In genomic region chr12:89070603-89071002, GRCh38 we compare ENCODE assay signal across 16 cellular contexts.
DNase-seq lines count a peak whose midpoint lies in the region; ATAC-seq and TF ChIP-seq lines count a peak whose summit lies in the region.
"Had no signal": no experiment of that assay in that cellular context is flagged by ENCODE, and none has a peak within 500 bp of the region (broad histone marks: within the 10 kb centered on the region; RNA-seq: fewer than 3 reads in every experiment).

No MANE protein-coding gene starts in this region.

- no peak overlapping the region for H3K27ac ChIP-seq in foreskin keratinocyte
- H3K27ac ChIP-seq: BLaER1 had no signal

- POLR2A ChIA-PET in activated CD4-positive, alpha-beta T cell treated with anti-CD3 and anti-CD28 coated beads for 36 hours (lab: Charles Lee), result interaction anchor here (0.8 kb wide), 1 partner anchor 443 kb away, joined by 4 read pairs; no protein-coding TSS in a partner anchor

- peaks cover 60% of the 10 kb centered on the region for H3K4me1 Mint-ChIP-seq in activated CD4-positive, alpha-beta T cell treated with anti-CD3 and anti-CD28 coated beads for 36 hours
- peaks cover 48% of the 10 kb centered on the region for H3K4me1 Mint-ChIP-seq in activated naive CD4-positive, alpha-beta T cell treated with anti-CD3 and anti-CD28 coated beads for 36 hours (ENCODE audit: low read depth)
- no peaks in the 10 kb centered on the region for H3K4me1 Mint-ChIP-seq in activated naive CD4-positive, alpha-beta T cell treated with anti-CD3 and anti-CD28 coated beads, Interleukin-2, amount 10 ng/mL, durations not matched to agents 7 days and 5 days
- H3K4me1 Mint-ChIP-seq in stimulated activated naive CD8-positive, alpha-beta T cell treated with anti-CD3 and anti-CD28 coated beads, Interleukin-15, Interleukin-2, amounts not matched to agents 100 ng/mL and 50 ng/mL, for 24 hours (ENCODE audit: low read depth), result peaks cover 52% of the 10 kb centered on the region
- H3K4me1 Mint-ChIP-seq: CD8-positive, alpha-beta memory T cell had no signal

- peak; percentile 68 for DNase-seq in activated CD4-positive, alpha-beta T cell treated with anti-CD3 and anti-CD28 coated beads for 36 hours
- no peak for DNase-seq in activated CD4-positive, alpha-beta T cell treated with anti-CD3 and anti-CD28 coated beads, Interleukin-2, amount 50 U/mL, for 4 hours
- DNase-seq in activated naive CD4-positive, alpha-beta T cell treated with anti-CD3 and anti-CD28 coated beads for 36 hours, result peak; percentile 61
- no peak for DNase-seq in activated naive CD4-positive, alpha-beta T cell treated with anti-CD3 and anti-CD28 coated beads, Interleukin-2, amount 10 ng/mL, durations not matched to agents 7 days and 5 days
- peak; percentile 6 for DNase-seq in epithelial cell of esophagus (ENCODE audit: low read depth)
- no peak for DNase-seq in foreskin keratinocyte
- DNase-seq: 8988T; CD8-positive, alpha-beta memory T cell; KBM-7; NCI-H1436 treated with DMSO at 0.1 percent for 48 hours; NCI-H2081; NCI-H524 had no signal

- H3K36me3 Mint-ChIP-seq in activated CD4-positive, alpha-beta T cell treated with anti-CD3 and anti-CD28 coated beads for 36 hours (ENCODE audit: low read depth), result no peaks in the 10 kb centered on the region
- no peaks in the 10 kb centered on the region for H3K36me3 Mint-ChIP-seq in activated naive CD4-positive, alpha-beta T cell treated with anti-CD3 and anti-CD28 coated beads for 36 hours (ENCODE audit: low read depth)
- no peaks in the 10 kb centered on the region for H3K36me3 Mint-ChIP-seq in activated naive CD4-positive, alpha-beta T cell treated with anti-CD3 and anti-CD28 coated beads, Interleukin-2, amount 10 ng/mL, durations not matched to agents 7 days and 5 days
- H3K36me3 Mint-ChIP-seq in stimulated activated naive CD8-positive, alpha-beta T cell treated with anti-CD3 and anti-CD28 coated beads, Interleukin-15, Interleukin-2, amounts not matched to agents 100 ng/mL and 50 ng/mL, for 24 hours (ENCODE audit: low read depth), result no peaks in the 10 kb centered on the region
- H3K36me3 Mint-ChIP-seq: CD8-positive, alpha-beta memory T cell had no signal

- peak overlapping the region; percentile 91 for H3K27ac Mint-ChIP-seq in activated CD4-positive, alpha-beta T cell treated with anti-CD3 and anti-CD28 coated beads for 36 hours
- H3K27ac Mint-ChIP-seq in activated naive CD4-positive, alpha-beta T cell treated with anti-CD3 and anti-CD28 coated beads for 36 hours, result peak overlapping the region; percentile 81
- H3K27ac Mint-ChIP-seq in activated naive CD4-positive, alpha-beta T cell treated with anti-CD3 and anti-CD28 coated beads, Interleukin-2, amount 10 ng/mL, durations not matched to agents 7 days and 5 days, result no peak overlapping the region
- H3K27ac Mint-ChIP-seq in stimulated activated naive CD8-positive, alpha-beta T cell treated with anti-CD3 and anti-CD28 coated beads, Interleukin-15, Interleukin-2, amounts not matched to agents 100 ng/mL and 50 ng/mL, for 24 hours, result peak overlapping the region; percentile 76
- H3K27ac Mint-ChIP-seq: CD8-positive, alpha-beta memory T cell; GM23338 had no signal

- no peak overlapping the region for H3K4me3 Mint-ChIP-seq in activated CD4-positive, alpha-beta T cell treated with anti-CD3 and anti-CD28 coated beads for 36 hours
- H3K4me3 Mint-ChIP-seq in activated naive CD4-positive, alpha-beta T cell treated with anti-CD3 and anti-CD28 coated beads for 36 hours, result no peak overlapping the region
- H3K4me3 Mint-ChIP-seq in activated naive CD4-positive, alpha-beta T cell treated with anti-CD3 and anti-CD28 coated beads, Interleukin-2, amount 10 ng/mL, durations not matched to agents 7 days and 5 days, result no peak overlapping the region
- no peak overlapping the region for H3K4me3 Mint-ChIP-seq in stimulated activated naive CD8-positive, alpha-beta T cell treated with anti-CD3 and anti-CD28 coated beads, Interleukin-15, Interleukin-2, amounts not matched to agents 100 ng/mL and 50 ng/mL, for 24 hours
- H3K4me3 Mint-ChIP-seq: CD8-positive, alpha-beta memory T cell; GM23338 had no signal

- intact Hi-C loops in activated CD4-positive, alpha-beta T cell treated with anti-CD3 and anti-CD28 coated beads for 36 hours (cut with DNase I, micrococcal nuclease), result loop anchor here (1.0 to 5.0 kb wide), 7 partner anchors 22 to 282 kb away; partner anchors contain the start of gene DUSP6 (in 1 of the 2)
- intact Hi-C loops in activated naive CD4-positive, alpha-beta T cell treated with anti-CD3 and anti-CD28 coated beads for 36 hours (cut with micrococcal nuclease), result loop anchor here (1.0 kb wide), 4 partner anchors 92 to 282 kb away; partner anchors contain the start of gene DUSP6

- ATAC-seq in activated CD4-positive, alpha-beta T cell treated with anti-CD3 and anti-CD28 coated beads for 36 hours, result peak; percentile 74
- ATAC-seq in foreskin keratinocyte (no peak), HG02938 (IDR thresholded peaks at IDR 0.05; ENCODE audit: unreplicated experiment) (no peak)
- ATAC-seq: GM23338 had no signal

- CTCF ChIA-PET in activated CD4-positive, alpha-beta T cell treated with anti-CD3 and anti-CD28 coated beads for 36 hours (lab: Charles Lee), result interaction anchor here (0.9 to 2.1 kb wide), 5 partner anchors 11 to 173 kb away, joined by 3 to 4 read pairs (median 3); no protein-coding TSS in a partner anchor
- CTCF ChIA-PET in activated naive CD4-positive, alpha-beta T cell treated with anti-CD3 and anti-CD28 coated beads for 36 hours (lab: Charles Lee), result no interaction called here
- CTCF ChIA-PET in activated naive CD4-positive, alpha-beta T cell treated with anti-CD3 and anti-CD28 coated beads, Interleukin-2, amount 10 ng/mL, durations not matched to agents 7 days and 5 days (lab: Charles Lee), result no interaction called here

- TF ChIP-seq CTCF in epithelial cell of esophagus (IDR thresholded peaks at IDR 0.05; ENCODE audit: insufficient read depth, low read depth, low read length, missing control alignments) (no peak), foreskin keratinocyte (conservative IDR thresholded peaks at IDR 0.05) (no peak)

- no peaks in the 10 kb centered on the region for H3K27me3 Mint-ChIP-seq in activated CD4-positive, alpha-beta T cell treated with anti-CD3 and anti-CD28 coated beads for 36 hours
- no peaks in the 10 kb centered on the region for H3K27me3 Mint-ChIP-seq in activated naive CD4-positive, alpha-beta T cell treated with anti-CD3 and anti-CD28 coated beads for 36 hours (ENCODE audit: low read depth)
- peaks cover 4% of the 10 kb centered on the region for H3K27me3 Mint-ChIP-seq in activated naive CD4-positive, alpha-beta T cell treated with anti-CD3 and anti-CD28 coated beads, Interleukin-2, amount 10 ng/mL, durations not matched to agents 7 days and 5 days
- no peaks in the 10 kb centered on the region for H3K27me3 Mint-ChIP-seq in stimulated activated naive CD8-positive, alpha-beta T cell treated with anti-CD3 and anti-CD28 coated beads, Interleukin-15, Interleukin-2, amounts not matched to agents 100 ng/mL and 50 ng/mL, for 24 hours

- peaks cover 7% of the 10 kb centered on the region for H3K4me1 ChIP-seq in foreskin keratinocyte
- H3K4me1 ChIP-seq: BLaER1 had no signal

- no peaks in the 10 kb centered on the region for H3K9me3 Mint-ChIP-seq in activated CD4-positive, alpha-beta T cell treated with anti-CD3 and anti-CD28 coated beads for 36 hours (ENCODE audit: low read depth)
- no peaks in the 10 kb centered on the region for H3K9me3 Mint-ChIP-seq in activated naive CD4-positive, alpha-beta T cell treated with anti-CD3 and anti-CD28 coated beads for 36 hours
- no peaks in the 10 kb centered on the region for H3K9me3 Mint-ChIP-seq in activated naive CD4-positive, alpha-beta T cell treated with anti-CD3 and anti-CD28 coated beads, Interleukin-2, amount 10 ng/mL, durations not matched to agents 7 days and 5 days
- H3K9me3 Mint-ChIP-seq in stimulated activated naive CD8-positive, alpha-beta T cell treated with anti-CD3 and anti-CD28 coated beads, Interleukin-15, Interleukin-2, amounts not matched to agents 100 ng/mL and 50 ng/mL, for 24 hours, result peaks cover 10% of the 10 kb centered on the region
- H3K9me3 Mint-ChIP-seq: CD8-positive, alpha-beta memory T cell; GM23338 had no signal

- no peaks in the 10 kb centered on the region for H3K27me3 ChIP-seq in foreskin keratinocyte
- H3K27me3 ChIP-seq: BLaER1 had no signal

- H3K4me3 ChIP-seq in epithelial cell of esophagus (ENCODE audit: low read length), result no peak overlapping the region
- H3K4me3 ChIP-seq: BLaER1, GM23338 had no signal

Comparison
In these comparisons a context has a peak if more than half of its experiments do, and no peak if none do; other contexts are left out.
1. DNase-seq: peak in activated CD4-positive, alpha-beta T cell treated with anti-CD3 and anti-CD28 coated beads for 36 hours (single experiment), activated naive CD4-positive, alpha-beta T cell treated with anti-CD3 and anti-CD28 coated beads for 36 hours (single experiment) and epithelial cell of esophagus (single experiment); none in activated CD4-positive, alpha-beta T cell treated with anti-CD3 and anti-CD28 coated beads, Interleukin-2, amount 50 U/mL, for 4 hours (0 of 2), activated naive CD4-positive, alpha-beta T cell treated with anti-CD3 and anti-CD28 coated beads, Interleukin-2, amount 10 ng/mL, durations not matched to agents 7 days and 5 days (single experiment) and foreskin keratinocyte (0 of 2).